ENCODE assay signal across 8 cellular contexts in the genomic region with DNA sequence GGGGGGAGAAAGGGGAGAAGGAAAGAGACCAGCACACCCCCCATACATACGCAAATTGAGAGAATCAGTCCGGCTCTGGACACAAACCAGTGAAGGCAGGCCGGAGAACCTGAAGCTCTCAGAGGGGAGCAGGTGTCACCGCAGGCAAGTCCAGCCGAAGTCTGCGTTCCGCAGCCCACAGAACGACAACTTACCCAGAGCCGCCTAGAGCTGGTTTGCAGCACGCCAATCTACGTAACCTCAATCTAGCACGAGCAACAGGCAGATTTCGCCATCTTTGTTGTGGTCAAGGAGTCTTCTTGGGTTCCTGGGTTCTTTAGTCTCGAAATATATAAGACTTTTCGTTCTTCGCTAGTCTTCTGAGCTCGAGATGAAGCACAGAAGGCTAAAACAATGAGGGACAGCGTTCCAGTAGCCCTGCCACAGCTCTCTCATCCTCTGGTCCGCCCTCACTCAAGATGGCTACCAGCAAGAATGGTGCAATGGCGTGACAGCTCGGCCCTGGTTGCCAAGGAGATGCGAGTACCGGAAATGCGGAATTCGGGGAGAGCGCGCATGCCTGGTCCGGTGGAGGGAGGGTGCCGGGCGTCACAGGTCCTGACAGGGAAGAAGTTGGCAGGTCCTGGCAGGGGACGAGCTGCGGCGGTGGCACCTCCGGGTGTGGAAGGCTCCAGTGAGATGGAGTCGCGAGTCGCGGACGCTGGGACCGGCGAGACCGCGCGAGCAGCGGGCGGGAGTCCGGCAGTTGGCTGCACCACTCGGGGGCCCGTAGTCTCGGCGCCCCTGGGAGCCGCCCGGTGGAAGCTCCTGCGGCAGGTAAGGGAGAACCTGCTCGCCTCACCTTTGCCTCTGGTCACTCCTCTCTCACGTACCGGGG. TPM values are rescaled to one million over a fixed set of nuclear protein-coding genes. Genes with fewer than 3 reads are reported as not detected.
DNase-seq lines count a peak whose midpoint lies in the region; ATAC-seq, FAIRE-seq and TF ChIP-seq lines count a peak whose summit lies in the region.

A gene (plus strand): TSS at position 618 of the 877 bp plus-strand sequence.
A gene (minus strand): TSS at position 165 of the 877 bp plus-strand sequence. CDS start 15,152 bp downstream, outside the sequence.

- peak; percentile 43 for FAIRE-seq in bronchial epithelial cell (lab: Jason Lieb, UNC)

- peak within 1 kb of the TSS; percentile 96 for H2AFZ ChIP-seq in smooth muscle cell (ENCODE audit: low read depth)

- H3K9me3 ChIP-seq in AG04450 (ENCODE audit: control insufficient read depth, insufficient read depth, low read length) (no peaks in the 10 kb centered on the region; the same call in 1 of the 2 replicates), smooth muscle cell (replicated peaks; ENCODE audit: low read depth) (no peaks in the 10 kb centered on the region)

- H3K4me3 ChIP-seq in AG04450 (ENCODE audit: low read depth, low read length) (peak within 1 kb of the TSS; percentile 92), WI38 (ENCODE audit: low read depth, low read length) (peak within 1 kb of the TSS; percentile 89), bronchial epithelial cell (ENCODE audit: low read depth, low read length) (peak within 1 kb of the TSS; percentile 79), smooth muscle cell (peak within 1 kb of the TSS; percentile 73)

- H3K4me1 ChIP-seq in smooth muscle cell (ENCODE audit: low read depth), result peaks cover 9% of the 10 kb centered on the region

- CTCF ChIA-PET in AG04450 (lab: Charles Lee), result interaction anchor here (0.6 to 2.4 kb wide), 10 partner anchors 10 to 317 kb away, joined by 3 to 9 read pairs (median 4); no protein-coding TSS in a partner anchor

- H4K20me1 ChIP-seq in smooth muscle cell (ENCODE audit: low read depth), result peaks cover 11% of the 10 kb centered on the region

- peaks cover 46% of the 10 kb centered on the region for H3K79me2 ChIP-seq in smooth muscle cell (ENCODE audit: low read depth)

- TF ChIP-seq CTCF in AG04450 (IDR thresholded peaks at IDR 0.05; ENCODE audit: low read depth, low read length), result no peak
- no peak for TF ChIP-seq CTCF in WI38 (IDR thresholded peaks at IDR 0.05; ENCODE audit: low read depth, low read length)
- no peak for TF ChIP-seq CTCF in bronchial epithelial cell (IDR thresholded peaks at IDR 0.05; ENCODE audit: insufficient read depth, low read length, severe bottlenecking)
- no peak for TF ChIP-seq CTCF in smooth muscle cell (IDR thresholded peaks at IDR 0.05; ENCODE audit: borderline replicate concordance, insufficient read depth, poor library complexity, severe bottlenecking)

- ATAC-seq in GM18907 (IDR thresholded peaks at IDR 0.05; ENCODE audit: unreplicated experiment) (peak; percentile 81), HG03159 (IDR thresholded peaks at IDR 0.05; ENCODE audit: unreplicated experiment) (peak; percentile 72)

- peak within 1 kb of the TSS; percentile 99 for H3K9ac ChIP-seq in smooth muscle cell (ENCODE audit: low read depth)

- peak; percentile 95 for DNase-seq in AG04450 (ENCODE audit: low read depth, low spot score)
- DNase-seq in NCI-H2227 treated with DMSO at 0.1 percent for 48 hours (lab: John Stamatoyannopoulos, UW), result peak; percentile 99
- DNase-seq in bronchial epithelial cell (ENCODE audit: low read depth), result peak; percentile 89
- peak; percentile 98 for DNase-seq in iPS-NIHi7 (ENCODE audit: extremely low spot score)
- peak; percentile 92 for DNase-seq in smooth muscle cell (lab: John Stamatoyannopoulos, UW; ENCODE audit: unreplicated experiment)

- H3K27ac ChIP-seq in AG04450 (ENCODE audit: low read depth, low read length) (peak within 1 kb of the TSS; percentile 97), smooth muscle cell (ENCODE audit: low read depth) (peak within 1 kb of the TSS; percentile 99)

- peak within 1 kb of the TSS; percentile 92 for H3K4me2 ChIP-seq in smooth muscle cell

- POLR2A ChIA-PET in AG04450 (lab: Yijun Ruan, JAX), result interaction anchor here (0.5 to 2.6 kb wide), 7 partner anchors 10 to 366 kb away, joined by 3 to 15 read pairs (median 5); a partner anchor contains a TSS

- no peaks in the 10 kb centered on the region for H3F3A ChIP-seq in smooth muscle cell (ENCODE audit: low read depth)

- under 1% methylated on average over 57 of the region's 57 CpGs for WGBS in smooth muscle cell (ENCODE audit: low lambda C conversion rate)

- H3K27me3 ChIP-seq in AG04450 (ENCODE audit: control insufficient read depth, insufficient read depth, low read length), result no peaks in the 10 kb centered on the region
- no peaks in the 10 kb centered on the region for H3K27me3 ChIP-seq in bronchial epithelial cell (ENCODE audit: control insufficient read depth, insufficient read depth, low read length)
- no peaks in the 10 kb centered on the region for H3K27me3 ChIP-seq in smooth muscle cell (ENCODE audit: low read depth)

- H3K36me3 ChIP-seq in bronchial epithelial cell (ENCODE audit: control insufficient read depth, insufficient read depth, low read length), result no peaks in the 10 kb centered on the region
- no peaks in the 10 kb centered on the region for H3K36me3 ChIP-seq in smooth muscle cell (ENCODE audit: low read depth)

RNA-seq across cellular contexts. Expression of the first gene that starts in this region (rescaled TPM):
- polyA plus RNA-seq in AG04450 (2011; rRNA removed) (8.0 and 10.2 TPM in 2 replicates), smooth muscle cell (7.2 and 9.1 TPM in 2 replicates)
- 6.4 and 11.1 TPM in 2 replicates for polyA minus RNA-seq in AG04450 (2011; rRNA and poly(A)+ RNA removed)
- total RNA-seq in bronchial epithelial cell (9.0 TPM in 2 replicates), smooth muscle cell (4.2 and 7.6 TPM in 2 replicates)

RNA-seq across cellular contexts. Expression of the second gene that starts in this region (rescaled TPM):
- polyA plus RNA-seq in AG04450 (2011; rRNA removed), result 54.6 and 79.6 TPM in 2 replicates
- 29.0 and 52.1 TPM in 2 replicates for polyA minus RNA-seq in AG04450 (2011; rRNA and poly(A)+ RNA removed)
- total RNA-seq in bronchial epithelial cell, result 23.7 and 42.2 TPM in 2 replicates
- 43.8 and 45.4 TPM in 2 replicates for total RNA-seq in smooth muscle cell
- 16.2 and 16.7 TPM in 2 replicates for polyA plus RNA-seq in smooth muscle cell

Comparison
In these comparisons a context has a peak if more than half of its experiments do, and no peak if none do; other contexts are left out.
1. Peak in every context shown above with its lines: DNase-seq, ATAC-seq, H3K4me3 ChIP-seq and H3K27ac ChIP-seq.